Comparison of ENCODE assay signal across 2 cellular contexts in the genomic region with DNA sequence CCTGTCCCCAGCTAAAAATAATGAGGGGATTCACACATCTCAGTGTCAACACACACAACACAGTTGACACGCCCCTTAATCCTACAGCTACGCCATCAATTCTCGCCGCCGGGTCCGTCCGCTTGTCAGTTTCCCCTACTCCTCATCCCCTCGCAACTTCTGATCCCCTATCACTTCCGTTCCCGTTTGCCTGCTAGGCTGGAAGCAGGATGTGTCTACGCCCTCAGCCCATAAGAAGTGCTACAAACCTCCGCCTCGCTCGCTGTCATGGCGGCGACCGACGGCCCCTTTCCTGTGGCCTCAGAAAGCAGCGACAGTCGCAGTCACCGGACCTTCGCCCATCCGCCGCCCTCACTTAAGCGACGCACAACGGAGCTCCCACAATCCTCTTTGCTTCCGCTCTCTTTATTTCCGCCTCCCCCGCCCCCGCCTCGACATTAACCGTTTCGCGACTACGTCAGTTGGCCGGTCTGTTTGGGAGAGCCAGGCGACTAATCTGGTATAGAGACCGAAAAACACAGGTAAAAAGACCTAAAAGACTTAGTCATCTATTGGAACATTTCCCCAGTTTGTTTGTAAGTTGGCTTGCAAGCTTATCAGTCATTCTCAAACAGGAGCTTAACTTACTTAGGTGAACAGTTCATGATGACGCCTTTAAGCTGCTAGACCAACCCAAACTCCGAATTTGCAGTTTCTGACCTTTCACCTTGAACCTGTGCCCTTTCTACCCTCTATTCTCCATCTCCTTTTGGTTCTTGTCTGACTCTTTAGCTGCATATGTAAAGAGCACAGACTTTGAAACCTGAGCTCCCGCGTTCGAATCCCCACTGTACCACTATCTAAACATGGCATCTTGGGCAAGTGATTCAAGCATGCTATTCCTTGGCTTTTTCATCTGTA.
TF ChIP-seq lines count a peak whose summit lies in the region.

A gene with protein sequence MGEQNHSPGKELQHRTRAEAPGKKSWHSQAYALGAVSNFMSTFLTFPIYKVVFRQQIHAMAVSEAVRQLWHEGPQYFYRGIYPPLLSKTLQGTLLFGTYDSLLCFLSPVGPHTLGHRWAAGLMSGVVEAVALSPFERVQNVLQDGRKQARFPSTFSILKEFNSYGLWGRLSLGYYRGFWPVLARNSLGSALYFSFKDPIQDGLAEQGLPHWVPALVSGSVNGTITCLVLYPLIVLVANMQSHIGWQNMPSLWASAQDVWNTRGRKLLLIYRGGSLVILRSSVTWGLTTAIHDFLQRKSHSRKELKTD (minus strand): TSS at position 380 of the 900 bp plus-strand sequence. CDS start 51,752 bp downstream, outside the sequence.

TF ChIP-seq in Ishikawa, 13 proteins besides CTCF, POLR2A, EP300 and RAD21 (continued from another document):
- TF ChIP-seq, protein P1, sequence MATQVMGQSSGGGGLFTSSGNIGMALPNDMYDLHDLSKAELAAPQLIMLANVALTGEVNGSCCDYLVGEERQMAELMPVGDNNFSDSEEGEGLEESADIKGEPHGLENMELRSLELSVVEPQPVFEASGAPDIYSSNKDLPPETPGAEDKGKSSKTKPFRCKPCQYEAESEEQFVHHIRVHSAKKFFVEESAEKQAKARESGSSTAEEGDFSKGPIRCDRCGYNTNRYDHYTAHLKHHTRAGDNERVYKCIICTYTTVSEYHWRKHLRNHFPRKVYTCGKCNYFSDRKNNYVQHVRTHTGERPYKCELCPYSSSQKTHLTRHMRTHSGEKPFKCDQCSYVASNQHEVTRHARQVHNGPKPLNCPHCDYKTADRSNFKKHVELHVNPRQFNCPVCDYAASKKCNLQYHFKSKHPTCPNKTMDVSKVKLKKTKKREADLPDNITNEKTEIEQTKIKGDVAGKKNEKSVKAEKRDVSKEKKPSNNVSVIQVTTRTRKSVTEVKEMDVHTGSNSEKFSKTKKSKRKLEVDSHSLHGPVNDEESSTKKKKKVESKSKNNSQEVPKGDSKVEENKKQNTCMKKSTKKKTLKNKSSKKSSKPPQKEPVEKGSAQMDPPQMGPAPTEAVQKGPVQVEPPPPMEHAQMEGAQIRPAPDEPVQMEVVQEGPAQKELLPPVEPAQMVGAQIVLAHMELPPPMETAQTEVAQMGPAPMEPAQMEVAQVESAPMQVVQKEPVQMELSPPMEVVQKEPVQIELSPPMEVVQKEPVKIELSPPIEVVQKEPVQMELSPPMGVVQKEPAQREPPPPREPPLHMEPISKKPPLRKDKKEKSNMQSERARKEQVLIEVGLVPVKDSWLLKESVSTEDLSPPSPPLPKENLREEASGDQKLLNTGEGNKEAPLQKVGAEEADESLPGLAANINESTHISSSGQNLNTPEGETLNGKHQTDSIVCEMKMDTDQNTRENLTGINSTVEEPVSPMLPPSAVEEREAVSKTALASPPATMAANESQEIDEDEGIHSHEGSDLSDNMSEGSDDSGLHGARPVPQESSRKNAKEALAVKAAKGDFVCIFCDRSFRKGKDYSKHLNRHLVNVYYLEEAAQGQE (IDR thresholded peaks at IDR 0.05; ENCODE audit: low read depth), result no peak
- TF ChIP-seq TEAD4 (IDR thresholded peaks at IDR 0.05) (no peak), TCF12 (IDR thresholded peaks at IDR 0.05; ENCODE audit: low read depth) (peak; percentile 51; the same call in 1 of the 2 replicates), ZBTB7A (IDR thresholded peaks at IDR 0.05; ENCODE audit: low read depth) (no peak)
- TF ChIP-seq, protein P2, sequence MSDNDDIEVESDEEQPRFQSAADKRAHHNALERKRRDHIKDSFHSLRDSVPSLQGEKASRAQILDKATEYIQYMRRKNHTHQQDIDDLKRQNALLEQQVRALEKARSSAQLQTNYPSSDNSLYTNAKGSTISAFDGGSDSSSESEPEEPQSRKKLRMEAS (IDR thresholded peaks at IDR 0.05), result 0 out of 2 replicates have a peak, but pooled peaks have one; percentile 20

TF ChIP-seq in PFSK-1, 5 proteins besides CTCF, POLR2A, EP300 and RAD21 (continued from another document):
- TF ChIP-seq, protein P1 (IDR thresholded peaks at IDR 0.05; ENCODE audit: insufficient read depth in 1 of 2, low read depth in 2 of 2, low read length in 2 of 2), result 0 out of 4 replicates have a peak, but pooled peaks of 1 of the 2 experiments have one; percentile 16
- TF ChIP-seq FOXP2 (optimal IDR thresholded peaks at IDR 0.05; ENCODE audit: borderline replicate concordance, extremely low read depth, extremely low read length, insufficient read depth) (peak; percentile 21), TAF1 (IDR thresholded peaks at IDR 0.05; ENCODE audit: borderline replicate concordance, insufficient read depth, low read length) (0 out of 2 replicates have a peak, but pooled peaks have one; percentile 17), POLR2AphosphoS5 (IDR thresholded peaks at IDR 0.05; ENCODE audit: low read depth, low read length) (peak; percentile 68; the same call in 1 of the 2 replicates)
